In the genomic region with DNA sequence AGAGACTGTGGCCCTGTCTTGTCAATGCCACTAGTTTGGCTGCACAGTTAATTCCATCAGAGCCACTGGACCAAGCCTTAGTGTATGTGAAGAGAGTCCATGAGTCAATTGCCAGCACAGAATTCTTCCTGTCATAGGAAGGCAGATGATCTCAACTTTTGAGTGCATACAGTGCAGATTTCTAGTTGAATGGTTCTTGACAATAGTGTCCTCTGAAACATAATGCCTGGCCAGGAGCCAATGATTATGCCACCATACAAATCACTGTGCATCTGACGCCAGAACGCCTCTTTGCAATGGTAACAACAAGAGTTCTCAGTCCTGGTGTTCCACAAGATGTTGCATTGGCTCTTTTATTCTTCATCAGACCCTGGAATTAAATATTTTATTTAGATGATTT, we compare ENCODE assay signal across 15 cellular contexts. TPM values are rescaled to one million over a fixed set of nuclear protein-coding genes. Genes with fewer than 3 reads are reported as not detected.
DNase-seq lines count a peak whose midpoint lies in the region; ATAC-seq and TF ChIP-seq lines count a peak whose summit lies in the region.
"Had no signal": no experiment of that assay in that cellular context is flagged by ENCODE, and none has a peak within 500 bp of the region (broad histone marks: within the 10 kb centered on the region; RNA-seq: fewer than 3 reads in every experiment).

No MANE protein-coding gene starts in this region.

- no peaks in the 10 kb centered on the region for H3K4me1 ChIP-seq in BE2C
- H3K4me1 ChIP-seq: left lung had no signal

- intact Hi-C loops in activated CD4-positive, alpha-beta T cell treated with anti-CD3 and anti-CD28 coated beads for 36 hours (cut with DNase I, micrococcal nuclease), result no loop called here

- no peak overlapping the region for H3K4me3 ChIP-seq in BE2C (ENCODE audit: low read depth, low read length)
- H3K4me3 ChIP-seq: BLaER1, left lung had no signal

- no peaks in the 10 kb centered on the region for H3K36me3 ChIP-seq in BE2C
- H3K36me3 ChIP-seq: BLaER1, left lung had no signal

- ATAC-seq in GM21528 (IDR thresholded peaks at IDR 0.05; ENCODE audit: low FRiP score, unreplicated experiment), result peak; percentile 25
- ATAC-seq in activated CD4-positive, alpha-beta T cell treated with anti-CD3 and anti-CD28 coated beads for 36 hours, result no peak
- ATAC-seq: left lung had no signal

- H3K27ac Mint-ChIP-seq in activated CD4-positive, alpha-beta T cell treated with anti-CD3 and anti-CD28 coated beads for 36 hours, result no peak overlapping the region
- H3K27ac Mint-ChIP-seq: activated naive CD8-positive, alpha-beta T cell treated with anti-CD3 and anti-CD28 coated beads, Interleukin-2, amount 10 ng/mL, durations not matched to agents 7 days and 5 days; stimulated activated naive B cell treated with anti-CD40 and anti-IgM and Interleukin-4, amounts not matched to agents 10 μg/mL and 1 μg/mL and 100 μg/mL, for 72 hours had no signal

- peaks cover 35% of the 10 kb centered on the region for H3K27me3 Mint-ChIP-seq in activated CD4-positive, alpha-beta T cell treated with anti-CD3 and anti-CD28 coated beads for 36 hours

- peak; percentile 99 for DNase-seq in DMS53 (lab: John Stamatoyannopoulos, UW)
- peak; percentile 85 for DNase-seq in NCI-H1105 treated with DMSO at 0.1 percent for 48 hours (lab: John Stamatoyannopoulos, UW)
- peak; percentile 4 for DNase-seq in OCI-M1 (lab: John Stamatoyannopoulos, UW)
- DNase-seq in activated CD4-positive, alpha-beta T cell treated with anti-CD3 and anti-CD28 coated beads for 48 hours, result no peak
- DNase-seq in activated CD4-positive, alpha-beta T cell treated with anti-CD3 and anti-CD28 coated beads for 36 hours, result no peak
- no peak for DNase-seq in BE2C
- DNase-seq in NCI-H2196 (lab: John Stamatoyannopoulos, UW; ENCODE audit: unreplicated experiment), result no peak
- DNase-seq: activated CD4-positive, alpha-beta T cell treated with anti-CD3 and anti-CD28 coated beads, Interleukin-2, amount 50 U/mL, for 4 hours; activated naive CD8-positive, alpha-beta T cell treated with anti-CD3 and anti-CD28 coated beads, Interleukin-2, amount 10 ng/mL, durations not matched to agents 7 days and 5 days; left lung; stimulated activated naive B cell treated with anti-CD40 and anti-IgM and Interleukin-4, amounts not matched to agents 10 μg/mL and 1 μg/mL and 100 μg/mL, for 72 hours had no signal

- TF ChIP-seq CTCF in BE2C (IDR thresholded peaks at IDR 0.05; ENCODE audit: low read depth, low read length), result no peak

- peaks cover 3% of the 10 kb centered on the region for H3K9me3 Mint-ChIP-seq in activated CD4-positive, alpha-beta T cell treated with anti-CD3 and anti-CD28 coated beads for 36 hours (ENCODE audit: low read depth)

- CTCF ChIA-PET in activated CD4-positive, alpha-beta T cell treated with anti-CD3 and anti-CD28 coated beads for 36 hours (lab: Charles Lee), result interaction anchor here (1.2 kb wide), 1 partner anchor 20 kb away, joined by 3 read pairs; no protein-coding TSS in a partner anchor

- no peaks in the 10 kb centered on the region for H3K9me3 ChIP-seq in BE2C
- H3K9me3 ChIP-seq: left lung had no signal

- POLR2A ChIA-PET in activated CD4-positive, alpha-beta T cell treated with anti-CD3 and anti-CD28 coated beads for 36 hours (lab: Charles Lee), result no interaction called here

- H3K4me1 Mint-ChIP-seq in activated CD4-positive, alpha-beta T cell treated with anti-CD3 and anti-CD28 coated beads for 36 hours, result peaks cover 13% of the 10 kb centered on the region

- no peak overlapping the region for H3K4me3 Mint-ChIP-seq in activated CD4-positive, alpha-beta T cell treated with anti-CD3 and anti-CD28 coated beads for 36 hours
- H3K4me3 Mint-ChIP-seq: activated naive CD8-positive, alpha-beta T cell treated with anti-CD3 and anti-CD28 coated beads, Interleukin-2, amount 10 ng/mL, durations not matched to agents 7 days and 5 days; stimulated activated naive B cell treated with anti-CD40 and anti-IgM and Interleukin-4, amounts not matched to agents 10 μg/mL and 1 μg/mL and 100 μg/mL, for 72 hours had no signal

- H3K27me3 ChIP-seq in BE2C, result peaks cover 8% of the 10 kb centered on the region
- H3K27me3 ChIP-seq: BLaER1 had no signal

- H3K36me3 Mint-ChIP-seq in activated CD4-positive, alpha-beta T cell treated with anti-CD3 and anti-CD28 coated beads for 36 hours (ENCODE audit: low read depth), result no peaks in the 10 kb centered on the region
- H3K36me3 Mint-ChIP-seq: activated naive CD8-positive, alpha-beta T cell treated with anti-CD3 and anti-CD28 coated beads, Interleukin-2, amount 10 ng/mL, durations not matched to agents 7 days and 5 days had no signal

RNA-seq across cellular contexts. Expression of gene NEUROD1, which starts 7.1 kb away (rescaled TPM):
- not detected for total RNA-seq in activated CD4-positive, alpha-beta T cell treated with anti-CD3 and anti-CD28 coated beads for 36 hours
- polyA plus RNA-seq in BE2C (2012; ENCODE audit: insufficient read depth, insufficient read length, low read depth), result not detected
- total RNA-seq: activated naive CD8-positive, alpha-beta T cell treated with anti-CD3 and anti-CD28 coated beads, Interleukin-2, amount 10 ng/mL, durations not matched to agents 7 days and 5 days; glomerular endothelial cell; left lung had no signal
- polyA plus RNA-seq: neural cell had no signal

RNA-seq across cellular contexts. Expression of gene CERKL, which starts 16.3 kb away (rescaled TPM):
- under 1 TPM in 1 of 2 experiments, not detected in 1; 0.07 TPM for total RNA-seq in activated CD4-positive, alpha-beta T cell treated with anti-CD3 and anti-CD28 coated beads for 36 hours
- not detected for polyA plus RNA-seq in BE2C (2012; ENCODE audit: insufficient read depth, insufficient read length, low read depth)
- total RNA-seq: activated naive CD8-positive, alpha-beta T cell treated with anti-CD3 and anti-CD28 coated beads, Interleukin-2, amount 10 ng/mL, durations not matched to agents 7 days and 5 days; glomerular endothelial cell had no signal
- polyA plus RNA-seq: neural cell had no signal

Comparison
In these comparisons a context has a peak if more than half of its experiments do, and no peak if none do; other contexts are left out.
1. DNase-seq: peak in DMS53 (single experiment), NCI-H1105 treated with DMSO at 0.1 percent for 48 hours (single experiment) and OCI-M1 (single experiment); none in activated CD4-positive, alpha-beta T cell treated with anti-CD3 and anti-CD28 coated beads for 48 hours (single experiment), activated CD4-positive, alpha-beta T cell treated with anti-CD3 and anti-CD28 coated beads for 36 hours (single experiment), BE2C (single experiment) and NCI-H2196 (single experiment).